9 cellular contexts compared by ENCODE assay signal in the genomic region with DNA sequence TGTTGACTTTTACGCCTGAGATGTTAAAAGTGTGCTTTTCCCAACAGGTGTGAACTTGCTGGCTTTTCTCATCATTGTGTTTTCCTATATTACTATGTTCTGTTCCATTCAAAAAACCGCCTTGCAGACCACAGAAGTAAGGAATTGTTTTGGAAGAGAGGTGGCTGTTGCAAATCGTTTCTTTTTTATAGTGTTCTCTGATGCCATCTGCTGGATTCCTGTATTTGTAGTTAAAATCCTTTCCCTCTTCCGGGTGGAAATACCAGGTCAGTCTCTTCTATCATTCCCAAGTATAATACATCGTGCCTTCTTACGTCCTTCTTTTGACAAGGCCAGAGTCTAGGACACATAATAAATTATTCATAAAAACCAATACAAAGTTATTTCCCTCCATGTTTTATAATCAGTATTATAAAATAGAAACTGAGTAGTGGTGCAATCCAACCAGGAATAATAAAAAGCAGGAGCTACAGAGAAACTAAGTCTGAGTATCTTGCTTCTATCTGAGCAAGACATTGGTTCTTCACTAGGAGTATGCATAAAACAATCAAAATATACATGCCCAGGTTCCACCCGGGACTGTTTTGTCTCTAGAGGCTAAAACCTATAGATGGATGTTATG. TPM values are rescaled to one million over a fixed set of nuclear protein-coding genes. Genes with fewer than 3 reads are reported as not detected.
DNase-seq lines count a peak whose midpoint lies in the region; ATAC-seq and TF ChIP-seq lines count a peak whose summit lies in the region.
"Had no signal": no experiment of that assay in that cellular context is flagged by ENCODE, and none has a peak within 500 bp of the region (broad histone marks: within the 10 kb centered on the region; RNA-seq: fewer than 3 reads in every experiment).

No MANE protein-coding gene starts in this region.

- H3K27ac Mint-ChIP-seq in glutamatergic neuron (ENCODE audit: unreplicated experiment), result no peak overlapping the region
- H3K27ac Mint-ChIP-seq in activated CD4-positive, alpha-beta memory T cell treated with anti-CD3 and anti-CD28 coated beads for 36 hours, result no peak overlapping the region
- H3K27ac Mint-ChIP-seq: IgD-negative memory B cell had no signal

- H4K20me1 ChIP-seq in OCI-LY1 (ENCODE audit: insufficient read depth, low read length), result no peaks in the 10 kb centered on the region

- TF ChIP-seq POLR2A in vagina (IDR thresholded peaks at IDR 0.05), result no peak

- H3K27me3 Mint-ChIP-seq in glutamatergic neuron (ENCODE audit: unreplicated experiment), result peaks cover 2% of the 10 kb centered on the region
- no peaks in the 10 kb centered on the region for H3K27me3 Mint-ChIP-seq in activated CD4-positive, alpha-beta memory T cell treated with anti-CD3 and anti-CD28 coated beads for 36 hours

- TF ChIP-seq CTCF in OCI-LY1 (IDR thresholded peaks at IDR 0.05; ENCODE audit: low read length) (0 out of 2 replicates have a peak, but pooled peaks have one; percentile 11), retinal pigment epithelial cell (conservative IDR thresholded peaks at IDR 0.05; ENCODE audit: low read depth, low read length) (peak; percentile 42), glutamatergic neuron (IDR thresholded peaks at IDR 0.05; ENCODE audit: partially characterized antibody, unreplicated experiment) (no peak), vagina (IDR thresholded peaks at IDR 0.05) (no peak)

- no peak overlapping the region for H3K9ac ChIP-seq in OCI-LY1 (ENCODE audit: low read length)

- no peaks in the 10 kb centered on the region for H3K79me2 ChIP-seq in OCI-LY1 (ENCODE audit: insufficient read depth, low read length)

- POLR2A ChIA-PET in activated CD4-positive, alpha-beta memory T cell treated with anti-CD3 and anti-CD28 coated beads for 36 hours (lab: Charles Lee), result no interaction called here

- H3K36me3 ChIP-seq in OCI-LY1 (ENCODE audit: insufficient read depth, low read length) (no peaks in the 10 kb centered on the region), vagina (no peaks in the 10 kb centered on the region)

- H3K9me3 ChIP-seq in OCI-LY1 (ENCODE audit: low read length) (no peaks in the 10 kb centered on the region), vagina (no peaks in the 10 kb centered on the region)

- H3K4me1 ChIP-seq in OCI-LY1 (ENCODE audit: insufficient read depth, low read length, severe bottlenecking) (no peaks in the 10 kb centered on the region), vagina (no peaks in the 10 kb centered on the region)

- H3F3A ChIP-seq in OCI-LY1 (ENCODE audit: insufficient read depth, low read length), result no peaks in the 10 kb centered on the region

- H3K4me2 ChIP-seq in OCI-LY1 (ENCODE audit: low read length), result no peak overlapping the region

- no peaks in the 10 kb centered on the region for H3K27me3 ChIP-seq in OCI-LY1 (ENCODE audit: insufficient read depth, low read length)
- no peaks in the 10 kb centered on the region for H3K27me3 ChIP-seq in vagina

- no peaks in the 10 kb centered on the region for H3K4me1 Mint-ChIP-seq in glutamatergic neuron (ENCODE audit: low read depth, unreplicated experiment)
- H3K4me1 Mint-ChIP-seq in activated CD4-positive, alpha-beta memory T cell treated with anti-CD3 and anti-CD28 coated beads for 36 hours (ENCODE audit: low read depth), result peaks cover 6% of the 10 kb centered on the region

- peak; percentile 14 for DNase-seq in H4 (ENCODE audit: low spot score)
- peak; percentile 36 for DNase-seq in fibroblast of gingiva (ENCODE audit: low read depth)
- no peak for DNase-seq in retinal pigment epithelial cell (ENCODE audit: low read depth)
- DNase-seq in glutamatergic neuron, result no peak
- DNase-seq in activated CD4-positive, alpha-beta memory T cell treated with anti-CD3 and anti-CD28 coated beads for 36 hours, result no peak
- DNase-seq in vagina (ENCODE audit: extremely low spot score in 2 of 2), result no peak

- H3K4me3 ChIP-seq in OCI-LY1 (ENCODE audit: low read depth, low read length, poor library complexity, severe bottlenecking) (no peak overlapping the region), retinal pigment epithelial cell (ENCODE audit: low read length) (no peak overlapping the region), vagina (no peak overlapping the region)

- intact Hi-C loops in activated CD4-positive, alpha-beta memory T cell treated with anti-CD3 and anti-CD28 coated beads for 36 hours (cut with micrococcal nuclease), result loop anchor here (5.0 kb wide), 1 partner anchor 365 kb away; no protein-coding TSS in a partner anchor
- intact Hi-C loops in vagina (cut with DNase I), result no loop called here

- CTCF ChIA-PET in activated CD4-positive, alpha-beta memory T cell treated with anti-CD3 and anti-CD28 coated beads for 36 hours (lab: Charles Lee), result interaction anchor here (1.2 kb wide), 1 partner anchor 561 kb away, joined by 3 read pairs; no protein-coding TSS in a partner anchor

- no peaks in the 10 kb centered on the region for H3K36me3 Mint-ChIP-seq in glutamatergic neuron (ENCODE audit: unreplicated experiment)
- no peaks in the 10 kb centered on the region for H3K36me3 Mint-ChIP-seq in activated CD4-positive, alpha-beta memory T cell treated with anti-CD3 and anti-CD28 coated beads for 36 hours
- H3K36me3 Mint-ChIP-seq: IgD-negative memory B cell had no signal

- no peaks in the 10 kb centered on the region for H3K9me2 ChIP-seq in OCI-LY1 (ENCODE audit: low read depth, low read length)

- ATAC-seq in HG03342 (IDR thresholded peaks at IDR 0.05; ENCODE audit: unreplicated experiment), result no peak

- H2AFZ ChIP-seq in OCI-LY1 (ENCODE audit: low read length), result no peak overlapping the region

- H3K27ac ChIP-seq in OCI-LY1 (ENCODE audit: low read depth, low read length, poor library complexity, severe bottlenecking) (no peak overlapping the region), vagina (no peak overlapping the region)

- no peaks in the 10 kb centered on the region for H3K9me3 Mint-ChIP-seq in glutamatergic neuron (ENCODE audit: unreplicated experiment)
- H3K9me3 Mint-ChIP-seq in activated CD4-positive, alpha-beta memory T cell treated with anti-CD3 and anti-CD28 coated beads for 36 hours, result no peaks in the 10 kb centered on the region

- H3K4me3 Mint-ChIP-seq in glutamatergic neuron (ENCODE audit: unreplicated experiment), result no peak overlapping the region
- no peak overlapping the region for H3K4me3 Mint-ChIP-seq in activated CD4-positive, alpha-beta memory T cell treated with anti-CD3 and anti-CD28 coated beads for 36 hours
- H3K4me3 Mint-ChIP-seq: IgD-negative memory B cell had no signal

RNA-seq across cellular contexts. Expression of gene RXFP2, which starts 57.9 kb away (rescaled TPM):
- total RNA-seq in H4 (2014; rRNA removed; shearing (Covaris generic)), result not detected in 2 replicates
- not detected for total RNA-seq in glutamatergic neuron (ENCODE audit: unreplicated experiment)
- total RNA-seq in activated CD4-positive, alpha-beta memory T cell treated with anti-CD3 and anti-CD28 coated beads for 36 hours, result not detected
- not detected for total RNA-seq in vagina

Comparison
In these comparisons a context has a peak if more than half of its experiments do, and no peak if none do; other contexts are left out.
1. DNase-seq: peak in H4 (single experiment) and fibroblast of gingiva (single experiment); none in retinal pigment epithelial cell (single experiment), glutamatergic neuron (single experiment), activated CD4-positive, alpha-beta memory T cell treated with anti-CD3 and anti-CD28 coated beads for 36 hours (single experiment) and vagina (0 of 2).
2. CTCF ChIP-seq: peak in OCI-LY1 (single experiment) and retinal pigment epithelial cell (single experiment); none in glutamatergic neuron (single experiment) and vagina (0 of 3).